ENCODE assay signal across 17 cellular contexts in genomic region chr3:48409291-48410201, GRCh38. TPM values are rescaled to one million over a fixed set of nuclear protein-coding genes. Genes with fewer than 3 reads are reported as not detected.
A peak's percentile ranks its signal among the peaks of the same experiment; 100 is the strongest.
DNase-seq lines count a peak whose midpoint lies in the region; ATAC-seq and TF ChIP-seq lines count a peak whose summit lies in the region.
"Had no signal": no experiment of that assay in that cellular context is flagged by ENCODE, and none has a peak within 500 bp of the region (broad histone marks: within the 10 kb centered on the region; RNA-seq: fewer than 3 reads in every experiment).

No MANE protein-coding gene starts in this region.

- H3K27me3 ChIP-seq in lower lobe of right lung (ENCODE audit: low read depth) (no peaks in the 10 kb centered on the region), tibial artery (no peaks in the 10 kb centered on the region)

- no peaks in the 10 kb centered on the region for H3K36me3 Mint-ChIP-seq in activated naive CD4-positive, alpha-beta T cell treated with anti-CD3 and anti-CD28 coated beads, Interleukin-2, amount 50 U/mL, for 24 hours
- peaks cover 56% of the 10 kb centered on the region for H3K36me3 Mint-ChIP-seq in chondrocyte (ENCODE audit: low read depth)

- H3K9me3 ChIP-seq in lower lobe of right lung = no peaks in the 10 kb centered on the region
- no peaks in the 10 kb centered on the region for H3K9me3 ChIP-seq in tibial artery

- no peaks in the 10 kb centered on the region for H3K4me1 ChIP-seq in lower lobe of right lung
- peaks cover 0 to 37% (median 22%) of the 10 kb centered on the region in 4 donors for H3K4me1 ChIP-seq in tibial artery
- H3K4me1 ChIP-seq: parathyroid adenoma had no signal

- H3K4me3 ChIP-seq in lower lobe of right lung (no peak overlapping the region), tibial artery (no peak overlapping the region)

- ATAC-seq in lower lobe of right lung = no peak
- no peak for ATAC-seq in stimulated activated naive CD8-positive, alpha-beta T cell treated with anti-CD3 and anti-CD28 coated beads, Interleukin-15, amount 100 ng/mL, for 72 hours

- H3K27me3 Mint-ChIP-seq in activated naive CD4-positive, alpha-beta T cell treated with anti-CD3 and anti-CD28 coated beads, Interleukin-2, amount 50 U/mL, for 24 hours = no peaks in the 10 kb centered on the region
- no peaks in the 10 kb centered on the region for H3K27me3 Mint-ChIP-seq in chondrocyte (ENCODE audit: low read depth)
- no peaks in the 10 kb centered on the region for H3K27me3 Mint-ChIP-seq in stimulated activated naive CD8-positive, alpha-beta T cell treated with anti-CD3 and anti-CD28 coated beads, Interleukin-15, amount 100 ng/mL, for 72 hours

- no peak overlapping the region for H3K4me3 Mint-ChIP-seq in activated naive CD4-positive, alpha-beta T cell treated with anti-CD3 and anti-CD28 coated beads, Interleukin-2, amount 50 U/mL, for 24 hours
- no peak overlapping the region for H3K4me3 Mint-ChIP-seq in chondrocyte (ENCODE audit: unreplicated experiment)
- no peak overlapping the region for H3K4me3 Mint-ChIP-seq in stimulated activated naive CD8-positive, alpha-beta T cell treated with anti-CD3 and anti-CD28 coated beads, Interleukin-15, amount 100 ng/mL, for 72 hours

- no peak overlapping the region for H3K27ac ChIP-seq in lower lobe of right lung
- H3K27ac ChIP-seq in tibial artery = peak overlapping the region; percentile 84 to 85
- H3K27ac ChIP-seq: parathyroid adenoma had no signal

- DNase-seq in activated naive CD4-positive, alpha-beta T cell treated with Interleukin-2 at 50 U/mL for 16 hours = no peak
- DNase-seq in chondrocyte (ENCODE audit: low spot score) (peak; percentile 78), lower lobe of right lung (peak; percentile 35), tibial artery (peak; percentile 16 to 64), hippocampal formation (lab: John Stamatoyannopoulos, UW) (no peak), NOMO-1 treated with DMSO at 0.1 percent for 48 hours (lab: John Stamatoyannopoulos, UW; ENCODE audit: unreplicated experiment) (no peak)
- no peak for DNase-seq in stimulated activated naive CD8-positive, alpha-beta T cell treated with anti-CD3 and anti-CD28 coated beads, Interleukin-15, amount 100 ng/mL, for 72 hours
- DNase-seq: DMS 273 treated with DMSO at 0.1 percent for 48 hours; hypothalamus; Karpas-422; mesendoderm; NCI-H1694; NCI-H69; SHP77; stimulated activated CD4-positive, alpha-beta T cell treated with anti-CD3 and anti-CD28 coated beads, Interleukin-1b, Interleukin-23, amount 100 ng/mL, for 48 hours had no signal

- intact Hi-C loops in lower lobe of right lung (cut with DNase I) = no loop called here
- intact Hi-C loops in tibial artery (cut with DNase I; ENCODE audit: low total_unique reads) = no loop called here

- peak overlapping the region; percentile 41 for H3K27ac Mint-ChIP-seq in activated naive CD4-positive, alpha-beta T cell treated with anti-CD3 and anti-CD28 coated beads, Interleukin-2, amount 50 U/mL, for 24 hours
- H3K27ac Mint-ChIP-seq in chondrocyte (ENCODE audit: unreplicated experiment) = no peak overlapping the region
- no peak overlapping the region for H3K27ac Mint-ChIP-seq in stimulated activated naive CD8-positive, alpha-beta T cell treated with anti-CD3 and anti-CD28 coated beads, Interleukin-15, amount 100 ng/mL, for 72 hours

- H3K9me3 Mint-ChIP-seq in activated naive CD4-positive, alpha-beta T cell treated with anti-CD3 and anti-CD28 coated beads, Interleukin-2, amount 50 U/mL, for 24 hours = no peaks in the 10 kb centered on the region
- H3K9me3 Mint-ChIP-seq in chondrocyte (ENCODE audit: low read depth) = no peaks in the 10 kb centered on the region
- no peaks in the 10 kb centered on the region for H3K9me3 Mint-ChIP-seq in stimulated activated naive CD8-positive, alpha-beta T cell treated with anti-CD3 and anti-CD28 coated beads, Interleukin-15, amount 100 ng/mL, for 72 hours

- TF ChIP-seq CTCF in chondrocyte (IDR thresholded peaks at IDR 0.05) = no peak
- no peak for TF ChIP-seq CTCF in lower lobe of right lung (IDR thresholded peaks at IDR 0.05)
- no peak for TF ChIP-seq CTCF in tibial artery (IDR thresholded peaks at IDR 0.05)

- H3K36me3 ChIP-seq in lower lobe of right lung (peaks cover 91% of the 10 kb centered on the region), tibial artery (peaks cover 87 to 100% (median 99%) of the 10 kb centered on the region in 3 donors)

- no peaks in the 10 kb centered on the region for H3K4me1 Mint-ChIP-seq in activated naive CD4-positive, alpha-beta T cell treated with anti-CD3 and anti-CD28 coated beads, Interleukin-2, amount 50 U/mL, for 24 hours
- H3K4me1 Mint-ChIP-seq in chondrocyte (ENCODE audit: low read depth) = no peaks in the 10 kb centered on the region
- no peaks in the 10 kb centered on the region for H3K4me1 Mint-ChIP-seq in stimulated activated naive CD8-positive, alpha-beta T cell treated with anti-CD3 and anti-CD28 coated beads, Interleukin-15, amount 100 ng/mL, for 72 hours

RNA-seq across cellular contexts. Expression of gene PLXNB1, which starts 20.3 kb away (rescaled TPM):
- total RNA-seq in chondrocyte (63.2 to 115 TPM (median 108 TPM) in 3 replicates), lower lobe of right lung (94.3 TPM)

RNA-seq across cellular contexts. Expression of gene CCDC51, which starts 30.4 kb away (rescaled TPM):
- total RNA-seq in chondrocyte (13.3 to 25.8 TPM (median 23.9 TPM) in 3 replicates), lower lobe of right lung (8.6 TPM)

RNA-seq across cellular contexts. Expression of gene TMA7, which starts 30.5 kb away (rescaled TPM):
- 184 to 243 TPM (median 184 TPM) in 3 replicates for total RNA-seq in chondrocyte
- total RNA-seq in lower lobe of right lung = 153 TPM

RNA-seq across cellular contexts. Expression of gene ATRIP, which starts 37.0 kb away (rescaled TPM):
- total RNA-seq in chondrocyte (8.7 to 10.7 TPM (median 8.8 TPM) in 3 replicates), lower lobe of right lung (5.9 TPM)

RNA-seq across cellular contexts. Expression of gene FBXW12, which starts 37.5 kb away (rescaled TPM):
- total RNA-seq in chondrocyte = not detected in 3 replicates
- total RNA-seq in lower lobe of right lung = not detected

Comparison
In these comparisons a context has a peak if more than half of its experiments do, and no peak if none do; other contexts are left out.
1. DNase-seq: peak in chondrocyte (single experiment), lower lobe of right lung (single experiment) and tibial artery (2 of 2); none in activated naive CD4-positive, alpha-beta T cell treated with Interleukin-2 at 50 U/mL for 16 hours (single experiment), stimulated activated naive CD8-positive, alpha-beta T cell treated with anti-CD3 and anti-CD28 coated beads, Interleukin-15, amount 100 ng/mL, for 72 hours (0 of 2), hippocampal formation (0 of 2) and NOMO-1 treated with DMSO at 0.1 percent for 48 hours (single experiment).